Comparison of ENCODE assay signal across 8 cellular contexts in the genomic region with DNA sequence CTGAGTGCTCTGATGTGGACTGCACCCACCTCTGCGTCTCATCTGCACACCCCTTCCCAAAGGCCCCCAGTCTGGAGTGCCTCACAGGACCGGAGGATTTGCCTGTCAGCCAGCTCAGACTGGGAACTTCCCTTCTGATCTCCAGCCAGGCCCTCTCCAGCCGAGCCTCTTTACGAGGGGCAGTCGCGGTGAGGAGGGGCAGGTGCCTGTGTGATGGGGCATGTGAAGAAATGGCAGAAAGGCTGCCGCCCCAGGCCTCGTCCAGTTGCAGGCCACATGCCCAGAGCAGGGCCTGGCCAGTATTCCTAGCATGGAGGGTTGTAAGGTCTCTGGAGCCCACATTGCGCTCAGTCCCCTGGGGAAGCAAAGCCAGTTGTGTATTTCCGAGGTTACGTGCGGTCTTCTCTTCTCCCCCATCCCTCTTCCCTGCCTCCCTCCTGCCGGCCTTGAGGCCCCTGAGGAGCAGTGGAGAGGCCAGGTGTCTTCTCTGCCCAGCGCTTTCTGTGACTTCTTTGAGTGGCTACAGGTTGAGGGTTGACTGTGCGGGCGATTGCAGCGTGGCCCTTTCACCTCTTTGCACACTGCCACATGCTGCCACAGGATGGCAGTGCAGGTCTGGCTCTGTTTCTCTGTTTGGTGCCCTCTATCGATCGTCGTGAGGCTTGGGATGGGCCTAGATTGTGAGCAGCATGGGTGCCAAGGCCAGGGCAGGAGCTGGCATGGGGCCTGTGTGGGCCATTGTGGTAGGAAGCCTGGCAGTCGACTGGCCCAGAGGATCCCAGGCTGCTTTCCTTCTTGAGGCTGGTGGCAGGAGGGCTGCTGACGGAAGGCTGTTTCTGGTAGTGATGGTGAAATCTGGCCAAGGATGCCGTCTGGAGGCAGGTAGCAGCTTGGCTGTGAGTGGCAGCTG. TPM values are rescaled to one million over a fixed set of nuclear protein-coding genes. Genes with fewer than 3 reads are reported as not detected.
DNase-seq lines count a peak whose midpoint lies in the region; ATAC-seq, FAIRE-seq and TF ChIP-seq lines count a peak whose summit lies in the region.

No MANE protein-coding gene starts in this region.

- H3K36me3 Mint-ChIP-seq in activated T-cell treated with anti-CD3 and anti-CD28 coated beads, Interleukin-2, amount 50 U/mL, for 72 hours (ENCODE audit: insufficient read depth in 2 of 2), result peaks cover 8 to 36% of the 10 kb centered on the region in 2 donors

- H3K4ac ChIP-seq in neuronal stem cell (ENCODE audit: low read length), result no peak overlapping the region

- no peak overlapping the region for H2AFZ ChIP-seq in neuronal stem cell (ENCODE audit: low read length)

- H3K14ac ChIP-seq in neuronal stem cell (ENCODE audit: low read length), result no peak overlapping the region

- TF ChIP-seq CTCF in GM10266 (IDR thresholded peaks at IDR 0.05; ENCODE audit: control insufficient read depth, insufficient read depth, low read depth, missing control alignments) (peak; percentile 97), fibroblast of mammary gland (conservative IDR thresholded peaks at IDR 0.05; ENCODE audit: control insufficient read depth, insufficient read depth, low read depth, low read length) (peak; percentile 98)

- H3K4me3 Mint-ChIP-seq in activated T-cell treated with anti-CD3 and anti-CD28 coated beads, Interleukin-2, amount 50 U/mL, for 72 hours, result no peak overlapping the region

- no peak overlapping the region for H3K4me2 ChIP-seq in neuronal stem cell (ENCODE audit: insufficient read depth, low read length, poor library complexity, severe bottlenecking)

- peak overlapping the region; percentile 43 for H3K27ac Mint-ChIP-seq in activated T-cell treated with anti-CD3 and anti-CD28 coated beads, Interleukin-2, amount 50 U/mL, for 72 hours

- peak; percentile 80 for DNase-seq in GM10266 (ENCODE audit: extremely low spot score)
- DNase-seq in RCC 7860 (ENCODE audit: low spot score), result peak; percentile 68
- peak; percentile 77 to 85 for DNase-seq in activated T-cell treated with anti-CD3 and anti-CD28 coated beads, Interleukin-2, amount 50 U/mL, for 72 hours
- DNase-seq in fibroblast of mammary gland (ENCODE audit: low read depth), result peak; percentile 80
- peak; percentile 50 for DNase-seq in neuronal stem cell (ENCODE audit: low spot score)
- no peak for DNase-seq in ureter (ENCODE audit: low spot score)

- H3K9me3 Mint-ChIP-seq in activated T-cell treated with anti-CD3 and anti-CD28 coated beads, Interleukin-2, amount 50 U/mL, for 72 hours, result no peaks in the 10 kb centered on the region

- no peak overlapping the region for H2BK15ac ChIP-seq in neuronal stem cell (ENCODE audit: low read length)

- no peak overlapping the region for H4K8ac ChIP-seq in neuronal stem cell (ENCODE audit: low read depth, low read length)

- no peak overlapping the region for H2BK5ac ChIP-seq in neuronal stem cell (ENCODE audit: low read length)

- H3K18ac ChIP-seq in neuronal stem cell (ENCODE audit: low read length), result peak overlapping the region; percentile 22

- FAIRE-seq in RCC 7860 (lab: Jason Lieb, UNC), result no peak

- peaks cover 31% of the 10 kb centered on the region for H3K79me1 ChIP-seq in neuronal stem cell (ENCODE audit: low read depth, low read length)

- H3K27me3 ChIP-seq in neuronal stem cell (ENCODE audit: control insufficient read depth in 3 of 3, insufficient read depth in 3 of 3, low read depth in 1 of 3, low read length in 3 of 3), result no peaks in the 10 kb centered on the region

- ATAC-seq in HG03354 (IDR thresholded peaks at IDR 0.05; ENCODE audit: poor library complexity, severe bottlenecking, unreplicated experiment), result peak; percentile 67
- ATAC-seq in activated T-cell treated with anti-CD3 and anti-CD28 coated beads, Interleukin-2, amount 50 U/mL, for 72 hours (replicated peaks in 1 of 2), result peak; percentile 87 to 90

- H2AK5ac ChIP-seq in neuronal stem cell (ENCODE audit: low read depth, low read length), result no peak overlapping the region

- no peak overlapping the region for H3K4me3 ChIP-seq in fibroblast of mammary gland (ENCODE audit: control insufficient read depth, low read depth, low read length)
- peak overlapping the region in 1 of 2 donors; percentile 18 for H3K4me3 ChIP-seq in neuronal stem cell (ENCODE audit: low read length in 2 of 2)

- H3K36me3 ChIP-seq in neuronal stem cell (replicated peaks in 1 of 2; ENCODE audit: control insufficient read depth in 2 of 2, insufficient read depth in 2 of 2, low read length in 2 of 2), result peaks cover 66 to 81% of the 10 kb centered on the region in 2 donors

- peaks cover 50% of the 10 kb centered on the region for H3K4me1 Mint-ChIP-seq in activated T-cell treated with anti-CD3 and anti-CD28 coated beads, Interleukin-2, amount 50 U/mL, for 72 hours (ENCODE audit: low read depth)

- H3K9ac ChIP-seq in neuronal stem cell (ENCODE audit: low read depth, low read length, poor library complexity), result no peak overlapping the region

- peak overlapping the region; percentile 22 for H3K23ac ChIP-seq in neuronal stem cell (ENCODE audit: low read depth, low read length, poor library complexity)

- WGBS in neuronal stem cell (ENCODE audit: extremely low coverage in 2 of 2, insufficient read length in 2 of 2, insufficient replicate concordance in 1 of 2), 2 donors, result no CpG with 5 or more reads among the region's 23 CpGs

- no peaks in the 10 kb centered on the region for H3K9me3 ChIP-seq in neuronal stem cell (replicated peaks in 1 of 2; ENCODE audit: control insufficient read depth in 2 of 2, insufficient read depth in 1 of 2, low read depth in 1 of 2, low read length in 2 of 2)

- no peak overlapping the region for H2BK120ac ChIP-seq in neuronal stem cell (ENCODE audit: low read depth, low read length)

- no peaks in the 10 kb centered on the region for H3K27me3 Mint-ChIP-seq in activated T-cell treated with anti-CD3 and anti-CD28 coated beads, Interleukin-2, amount 50 U/mL, for 72 hours (ENCODE audit: low read depth)

- no peak overlapping the region for H3K27ac ChIP-seq in neuronal stem cell (replicated peaks; ENCODE audit: low read length)
- peak overlapping the region; percentile 33 for H3K27ac ChIP-seq in temporal lobe (ENCODE audit: low read depth, low read length)

- H2BK12ac ChIP-seq in neuronal stem cell (ENCODE audit: low read length), result no peak overlapping the region

- H4K91ac ChIP-seq in neuronal stem cell (ENCODE audit: low read depth, low read length, poor library complexity), result no peak overlapping the region

- H3K4me1 ChIP-seq in neuronal stem cell (ENCODE audit: control insufficient read depth in 2 of 2, insufficient read depth in 1 of 2, low read depth in 1 of 2, low read length in 2 of 2), result peaks cover 6 to 9% of the 10 kb centered on the region in 2 donors

RNA-seq across cellular contexts. Expression of a gene that starts 5.3 kb away (rescaled TPM):
- 100 to 1,000 TPM; 116 to 120 TPM for total RNA-seq in activated T-cell treated with anti-CD3 and anti-CD28 coated beads, Interleukin-2, amount 50 U/mL, for 72 hours
- 63.5 TPM for polyA plus RNA-seq in neuronal stem cell (2013, experiment 1 of 2)
- 65.4 TPM for polyA plus RNA-seq in neuronal stem cell (2013, experiment 2 of 2)
- total RNA-seq in temporal lobe (20.4 TPM), ureter (82.2 TPM)
